8 cellular contexts compared by ENCODE assay signal in the genomic region with DNA sequence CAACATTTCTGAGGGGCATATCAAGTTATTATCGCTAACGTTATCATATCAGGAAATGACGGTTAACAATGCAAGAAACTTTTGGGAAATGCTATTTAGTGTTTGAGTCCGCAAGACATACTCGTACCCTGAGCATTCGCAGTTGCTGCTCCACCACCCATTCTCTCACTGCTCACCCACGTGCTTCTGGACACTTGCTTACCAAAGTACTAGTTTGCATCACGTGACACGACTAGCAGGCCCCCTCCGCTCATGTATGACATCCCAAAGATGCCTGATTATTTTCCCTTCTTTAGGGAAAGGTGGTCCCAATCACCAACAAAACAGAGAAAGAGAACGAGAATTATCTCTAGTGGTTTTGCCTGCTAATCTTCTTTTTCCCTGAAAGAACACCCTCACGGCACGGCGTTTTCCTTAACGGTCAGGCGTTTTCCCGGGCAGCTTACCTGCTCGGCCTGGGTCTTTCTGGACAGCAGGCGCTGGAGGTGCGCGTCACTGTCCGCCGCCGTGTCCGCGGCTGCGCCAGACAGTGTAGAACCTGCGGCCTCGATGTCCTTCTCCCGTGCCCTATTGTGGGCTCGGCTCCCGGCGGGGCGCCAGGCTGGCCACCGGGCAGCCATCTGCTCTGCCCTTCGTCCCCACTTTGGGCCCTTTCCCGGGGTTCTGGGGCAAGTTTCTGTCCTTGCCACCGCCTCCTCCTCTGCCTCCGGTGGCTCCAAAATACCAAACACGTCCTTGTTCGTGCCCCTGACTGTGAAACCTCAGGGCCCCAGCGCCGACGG. TPM values are rescaled to one million over a fixed set of nuclear protein-coding genes. Genes with fewer than 3 reads are reported as not detected.
DNase-seq lines count a peak whose midpoint lies in the region; ATAC-seq and TF ChIP-seq lines count a peak whose summit lies in the region.

SUPV3L1 (plus strand) TSS at position 492 of the 782 bp plus-strand sequence; CDS start at position 550, 58 bp downstream.

- DNase-seq in NCI-H1694 treated with DMSO at 0.1 percent for 48 hours (lab: John Stamatoyannopoulos, UW) (peak; percentile 95), anterior cingulate cortex (lab: John Stamatoyannopoulos, UW) (peak; percentile 61 to 98 (median 91)), left ventricle myocardium superior (peak; percentile 93), prostate gland (ENCODE audit: low spot score) (peak; percentile 94)

- H3K36me3 ChIP-seq in prostate gland (no peaks in the 10 kb centered on the region), urinary bladder (ENCODE audit: insufficient read depth) (no peaks in the 10 kb centered on the region)

- H3K27me3 ChIP-seq in prostate gland (replicated peaks; ENCODE audit: insufficient read depth): no peaks in the 10 kb centered on the region

- peak within 1 kb of the TSS; percentile 93 to 95 for H3K27ac ChIP-seq in prostate gland
- peak within 1 kb of the TSS; percentile 74 for H3K27ac ChIP-seq in urinary bladder (ENCODE audit: low read depth)

- WGBS in prostate gland: under 1% methylated on average over 36 of the region's 44 CpGs
- under 1% methylated on average over 44 of the region's 44 CpGs for WGBS in urinary bladder

- H3K9me3 ChIP-seq in prostate gland: no peaks in the 10 kb centered on the region

- H3K4me1 ChIP-seq in prostate gland (replicated peaks): peaks cover 8% of the 10 kb centered on the region
- H3K4me1 ChIP-seq in urinary bladder (ENCODE audit: insufficient read depth): no peaks in the 10 kb centered on the region

- intact Hi-C loops in T-helper 2 cell treated with Interferon-gamma antibody and Interleukin-4, amounts not matched to agents 100 ng/mL and 5 ng/mL, for 36 hours (cut with micrococcal nuclease): loop anchor here (1.0 to 5.0 kb wide), 7 partner anchors 42 to 228 kb away; partner anchors contain the start of genes DDX21 and SRGN
- intact Hi-C loops in left ventricle myocardium superior (cut with micrococcal nuclease): no loop called here
- intact Hi-C loops in prostate gland (cut with DNase I): loop anchor here (5.0 kb wide), 1 partner anchor 58 kb away; the partner anchor contains the start of gene VPS26A

- peak within 1 kb of the TSS; percentile 92 to 97 for H3K4me3 ChIP-seq in prostate gland
- peak within 1 kb of the TSS; percentile 97 for H3K4me3 ChIP-seq in urinary bladder (ENCODE audit: low read depth, low read length)

- ATAC-seq in HG02884 (IDR thresholded peaks at IDR 0.05; ENCODE audit: unreplicated experiment): peak; percentile 82
- peak; percentile 96 for ATAC-seq in left ventricle myocardium superior

- peak in 2 of 4 experiments; percentile 1 to 28 for TF ChIP-seq CTCF in prostate gland (IDR thresholded peaks at IDR 0.05)

- TF ChIP-seq POLR2A in GM15510 (IDR thresholded peaks at IDR 0.05; ENCODE audit: borderline replicate concordance, extremely low read depth, insufficient read length) (peak; percentile 69), prostate gland (IDR thresholded peaks at IDR 0.05) (no peak)

RNA-seq across cellular contexts. Expression of gene SUPV3L1, which starts in this region (rescaled TPM):
- 42.2 and 43.8 TPM in 2 replicates for total RNA-seq in T-helper 2 cell treated with Interferon-gamma antibody and Interleukin-4, amounts not matched to agents 100 ng/mL and 5 ng/mL, for 36 hours
- total RNA-seq in left ventricle myocardium superior (40.2 TPM), prostate gland (10 to 100 TPM; 18.5 to 37.0 TPM), urinary bladder (25.9 TPM)
- 21.3 TPM for polyA plus RNA-seq in urinary bladder

Comparison
In these comparisons a context has a peak if more than half of its experiments do, and no peak if none do; other contexts are left out.
1. Peak in every context shown above with its lines: DNase-seq, ATAC-seq, H3K4me3 ChIP-seq and H3K27ac ChIP-seq.